Comparison of ENCODE assay signal across 11 cellular contexts in genomic region chr10:77392236-77392721, GRCh38.
DNase-seq lines count a peak whose midpoint lies in the region; TF ChIP-seq lines count a peak whose summit lies in the region.
"Had no signal": no experiment of that assay in that cellular context is flagged by ENCODE, and none has a peak within 500 bp of the region (broad histone marks: within the 10 kb centered on the region; RNA-seq: fewer than 3 reads in every experiment).

No MANE protein-coding gene starts in this region.

- H3K4me2 ChIP-seq in mammary epithelial cell (ENCODE audit: insufficient read depth, low read depth, low read length) (peak overlapping the region; percentile 25), mesenchymal stem cell (ENCODE audit: low read length, poor library complexity, severe bottlenecking) (no peak overlapping the region)
- H3K4me2 ChIP-seq: KMS-11 had no signal

- no peak overlapping the region for H3K27ac Mint-ChIP-seq in nephron progenitor cell
- H3K27ac Mint-ChIP-seq: activated naive CD8-positive, alpha-beta T cell treated with anti-CD3 and anti-CD28 coated beads, Interleukin-2, amount 10 ng/mL, durations not matched to agents 7 days and 5 days; naive thymus-derived CD4-positive, alpha-beta T cell had no signal

- peak; percentile 73 for DNase-seq in ACHN
- DNase-seq in HPDE6-E6E7 (ENCODE audit: extremely low spot score) = peak; percentile 40
- no peak for DNase-seq in mammary epithelial cell
- DNase-seq in mesenchymal stem cell = peak; percentile 79
- DNase-seq in stimulated activated CD4-positive, alpha-beta T cell treated with anti-CD3 and anti-CD28 coated beads, Interleukin-4, amount 100 ng/mL, for 4 hours = no peak
- no peak for DNase-seq in nephron progenitor cell
- DNase-seq in HEK293T (ENCODE audit: extremely low spot score) = no peak
- no peak for DNase-seq in DMS79 treated with DMSO at 0.1 percent for 48 hours (lab: John Stamatoyannopoulos, UW)

- dilution Hi-C loops in mammary epithelial cell (cut with HindIII; ENCODE audit: low sequenced_read_pairs) = loop anchor here (25.0 kb wide), 1 partner anchor 245 kb away; the partner anchor contains the start of gene KCNMA1

- H3K36me3 Mint-ChIP-seq in nephron progenitor cell (ENCODE audit: low read depth) = no peaks in the 10 kb centered on the region
- H3K36me3 Mint-ChIP-seq: activated naive CD8-positive, alpha-beta T cell treated with anti-CD3 and anti-CD28 coated beads, Interleukin-2, amount 10 ng/mL, durations not matched to agents 7 days and 5 days; naive thymus-derived CD4-positive, alpha-beta T cell had no signal

- POLR2A ChIA-PET in HEK293T (lab: Yijun Ruan, JAX) = interaction anchor here (1.2 kb wide), 1 partner anchor 15 kb away, joined by 3 read pairs; no protein-coding TSS in a partner anchor

- H3K27ac ChIP-seq in mammary epithelial cell (ENCODE audit: insufficient read depth, low read depth, low read length) (peak overlapping the region; percentile 66), mesenchymal stem cell (ENCODE audit: low read length, poor library complexity, severe bottlenecking) (peak overlapping the region; percentile 48)
- H3K27ac ChIP-seq: KMS-11 had no signal

- H2BK12ac ChIP-seq in mesenchymal stem cell (ENCODE audit: low read length in 2 of 2) = peak overlapping the region in 1 of 2 experiments; percentile 7

- WGBS in mammary epithelial cell (ENCODE audit: low coverage, missing lambda C conversion rate) = 0% methylated on average over 2 of the region's 2 CpGs
- 10% methylated on average over 1 of the region's 2 CpGs for WGBS in mesenchymal stem cell

- no peak overlapping the region for H2BK15ac ChIP-seq in mesenchymal stem cell (ENCODE audit: low read depth, poor library complexity, severe bottlenecking)

- CTCF ChIA-PET in mammary epithelial cell (lab: Charles Lee; ENCODE audit: low non-redundant PET) = interaction anchor here (0.5 to 1.0 kb wide), 6 partner anchors 110 to 304 kb away, joined by 3 to 8 read pairs (median 4); partner anchors contain the start of gene KCNMA1
- CTCF ChIA-PET in HEK293T (lab: Yijun Ruan, JAX) = interaction anchor here (1.1 to 2.1 kb wide), 4 partner anchors 10 to 22 kb away, joined by 3 to 9 read pairs (median 4); no protein-coding TSS in a partner anchor

- H4K91ac ChIP-seq in mesenchymal stem cell (ENCODE audit: low read length) = peak overlapping the region; percentile 11

- no peaks in the 10 kb centered on the region for H3K27me3 ChIP-seq in mammary epithelial cell (ENCODE audit: insufficient read depth, low read length)
- H3K27me3 ChIP-seq in mesenchymal stem cell (ENCODE audit: control insufficient read depth in 1 of 2, insufficient read depth in 1 of 2, low read length in 2 of 2) = no peaks in the 10 kb centered on the region

- H3K9ac ChIP-seq in mammary epithelial cell (ENCODE audit: insufficient read depth, low read length) (no peak overlapping the region), mesenchymal stem cell (ENCODE audit: low read length) (no peak overlapping the region)
- H3K9ac ChIP-seq: KMS-11 had no signal

- BruUV-seq in mammary epithelial cell (replicated peaks; lab: Mats Ljungman, UMichigan) = no TSS peak

- no peaks in the 10 kb centered on the region for H3K9me3 Mint-ChIP-seq in nephron progenitor cell
- H3K9me3 Mint-ChIP-seq: activated naive CD8-positive, alpha-beta T cell treated with anti-CD3 and anti-CD28 coated beads, Interleukin-2, amount 10 ng/mL, durations not matched to agents 7 days and 5 days had no signal

- H4K8ac ChIP-seq in mesenchymal stem cell (ENCODE audit: low read length) = peak overlapping the region; percentile 43

- H4K20me1 ChIP-seq in mammary epithelial cell (ENCODE audit: insufficient read depth, low read length) = no peaks in the 10 kb centered on the region

- peaks cover 21% of the 10 kb centered on the region for H3K27me3 Mint-ChIP-seq in nephron progenitor cell (ENCODE audit: low read depth, poor library complexity)

- H3K4me3 ChIP-seq in mammary epithelial cell (replicated peaks in 1 of 3; ENCODE audit: insufficient read depth in 1 of 3, low read depth in 2 of 3, low read length in 3 of 3) (no peak overlapping the region), mesenchymal stem cell (ENCODE audit: insufficient read depth in 1 of 2, low read depth in 1 of 2, low read length in 2 of 2) (peak overlapping the region in 1 of 2 experiments; percentile 25)

- no peak overlapping the region for H3K23ac ChIP-seq in mesenchymal stem cell (ENCODE audit: low read length in 2 of 2)

- H2BK120ac ChIP-seq in mesenchymal stem cell (ENCODE audit: low read depth, low read length) = no peak overlapping the region

- H3K14ac ChIP-seq in mesenchymal stem cell (ENCODE audit: low read length in 2 of 2) = no peak overlapping the region

- intact Hi-C loops in mammary epithelial cell (cut with micrococcal nuclease) = loop anchor here (1.0 to 5.0 kb wide), 11 partner anchors 25 to 319 kb away; no protein-coding TSS in a partner anchor

- H3K4me1 ChIP-seq in mammary epithelial cell (ENCODE audit: insufficient read depth, low read length) (peaks cover 60% of the 10 kb centered on the region), mesenchymal stem cell (ENCODE audit: control insufficient read depth, insufficient read depth, low read depth, low read length) (peaks cover 26% of the 10 kb centered on the region)

- H3K9me3 ChIP-seq in mammary epithelial cell (replicated peaks; ENCODE audit: insufficient read depth, low read length) (no peaks in the 10 kb centered on the region), mesenchymal stem cell (ENCODE audit: control insufficient read depth, low read length) (no peaks in the 10 kb centered on the region)

- H3K4me3 Mint-ChIP-seq in nephron progenitor cell = no peak overlapping the region
- H3K4me3 Mint-ChIP-seq: activated naive CD8-positive, alpha-beta T cell treated with anti-CD3 and anti-CD28 coated beads, Interleukin-2, amount 10 ng/mL, durations not matched to agents 7 days and 5 days; naive thymus-derived CD4-positive, alpha-beta T cell had no signal

- in situ Hi-C loops in ACHN (cut with HindIII; ENCODE audit: low pct_ligation_motif_present, low pct_unique_long_range_greater_than_20kb, low sequenced_read_pairs) (no loop called here), mammary epithelial cell (cut with MboI; ENCODE audit: low sequenced_read_pairs in 2 of 2) (loop anchor here (10.0 to 25.0 kb wide), 3 partner anchors 227 to 245 kb away; partner anchors contain the start of gene KCNMA1 (in 2 of the 2))

- TF ChIP-seq CTCF in mammary epithelial cell (conservative IDR thresholded peaks at IDR 0.05 in 1 of 2, IDR thresholded peaks at IDR 0.05 in 1 of 2; ENCODE audit: extremely low read depth in 1 of 2, insufficient read depth in 1 of 2, low read depth in 1 of 2, low read length in 2 of 2) = no peak
- no peak for TF ChIP-seq CTCF in nephron progenitor cell (IDR thresholded peaks at IDR 0.05)

- H3K36me3 ChIP-seq in mammary epithelial cell (ENCODE audit: insufficient read depth, low read length) (no peaks in the 10 kb centered on the region), mesenchymal stem cell (ENCODE audit: control insufficient read depth in 1 of 2, insufficient read depth in 2 of 2, low read depth in 1 of 2, low read length in 2 of 2) (no peaks in the 10 kb centered on the region)

- H2AK5ac ChIP-seq in mesenchymal stem cell (ENCODE audit: low read length, severe bottlenecking) = peak overlapping the region; percentile 13

- peaks cover 8% of the 10 kb centered on the region for H3K79me1 ChIP-seq in mesenchymal stem cell (replicated peaks; ENCODE audit: low read length, poor library complexity, severe bottlenecking)

- peaks cover 3% of the 10 kb centered on the region for H3K79me2 ChIP-seq in mammary epithelial cell (ENCODE audit: insufficient read depth, low read length)

- H3K4me1 Mint-ChIP-seq in nephron progenitor cell = peaks cover 48% of the 10 kb centered on the region
- H3K4me1 Mint-ChIP-seq: activated naive CD8-positive, alpha-beta T cell treated with anti-CD3 and anti-CD28 coated beads, Interleukin-2, amount 10 ng/mL, durations not matched to agents 7 days and 5 days; naive thymus-derived CD4-positive, alpha-beta T cell had no signal

- H2AFZ ChIP-seq in mammary epithelial cell (ENCODE audit: low read depth, low read length) (no peak overlapping the region), mesenchymal stem cell (ENCODE audit: low read depth, low read length) (no peak overlapping the region)

- peak overlapping the region in 1 of 2 experiments; percentile 34 for H3K18ac ChIP-seq in mesenchymal stem cell (ENCODE audit: low read depth in 1 of 2, low read length in 2 of 2)

- H2BK5ac ChIP-seq in mesenchymal stem cell (ENCODE audit: low read depth, low read length, poor library complexity, severe bottlenecking) = no peak overlapping the region

- H3K4ac ChIP-seq in mesenchymal stem cell (ENCODE audit: low read depth in 1 of 2, low read length in 2 of 2) = peak overlapping the region in 1 of 2 experiments; percentile 20

TF ChIP-seq in HEK293T, 16 proteins besides CTCF, POLR2A, EP300 and RAD21:
- TF ChIP-seq CTBP1 (IDR thresholded peaks at IDR 0.05; ENCODE audit: borderline replicate concordance) (no peak), FOXA1 (IDR thresholded peaks at IDR 0.05) (no peak), BHLHE40 (IDR thresholded peaks at IDR 0.05; ENCODE audit: borderline replicate concordance) (no peak), ELF4 (IDR thresholded peaks at IDR 0.05) (no peak), ARNT (IDR thresholded peaks at IDR 0.05) (no peak), SP1 (IDR thresholded peaks at IDR 0.05) (no peak), L3MBTL2 (conservative IDR thresholded peaks at IDR 0.05) (no peak), TARDBP (IDR thresholded peaks at IDR 0.05) (no peak), SUZ12 (IDR thresholded peaks at IDR 0.05) (no peak), ZNF384 (IDR thresholded peaks at IDR 0.05) (no peak), FOXK2 (IDR thresholded peaks at IDR 0.05) (no peak), LEF1 (IDR thresholded peaks at IDR 0.05; ENCODE audit: borderline replicate concordance) (no peak), NFRKB (IDR thresholded peaks at IDR 0.05) (no peak), HDGF (IDR thresholded peaks at IDR 0.05; ENCODE audit: borderline replicate concordance) (no peak), FOXM1 (IDR thresholded peaks at IDR 0.05; ENCODE audit: borderline replicate concordance) (no peak)
- TF ChIP-seq, protein P1, sequence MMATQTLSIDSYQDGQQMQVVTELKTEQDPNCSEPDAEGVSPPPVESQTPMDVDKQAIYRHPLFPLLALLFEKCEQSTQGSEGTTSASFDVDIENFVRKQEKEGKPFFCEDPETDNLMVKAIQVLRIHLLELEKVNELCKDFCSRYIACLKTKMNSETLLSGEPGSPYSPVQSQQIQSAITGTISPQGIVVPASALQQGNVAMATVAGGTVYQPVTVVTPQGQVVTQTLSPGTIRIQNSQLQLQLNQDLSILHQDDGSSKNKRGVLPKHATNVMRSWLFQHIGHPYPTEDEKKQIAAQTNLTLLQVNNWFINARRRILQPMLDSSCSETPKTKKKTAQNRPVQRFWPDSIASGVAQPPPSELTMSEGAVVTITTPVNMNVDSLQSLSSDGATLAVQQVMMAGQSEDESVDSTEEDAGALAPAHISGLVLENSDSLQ (IDR thresholded peaks at IDR 0.05) = no peak

Comparison
In these comparisons a context has a peak if more than half of its experiments do, and no peak if none do; other contexts are left out.
1. DNase-seq: peak in ACHN (single experiment), HPDE6-E6E7 (single experiment) and mesenchymal stem cell (single experiment); none in mammary epithelial cell (single experiment), stimulated activated CD4-positive, alpha-beta T cell treated with anti-CD3 and anti-CD28 coated beads, Interleukin-4, amount 100 ng/mL, for 4 hours (0 of 2), nephron progenitor cell (single experiment), HEK293T (single experiment) and DMS79 treated with DMSO at 0.1 percent for 48 hours (single experiment).